21 cellular contexts compared by ENCODE assay signal in the genomic region with DNA sequence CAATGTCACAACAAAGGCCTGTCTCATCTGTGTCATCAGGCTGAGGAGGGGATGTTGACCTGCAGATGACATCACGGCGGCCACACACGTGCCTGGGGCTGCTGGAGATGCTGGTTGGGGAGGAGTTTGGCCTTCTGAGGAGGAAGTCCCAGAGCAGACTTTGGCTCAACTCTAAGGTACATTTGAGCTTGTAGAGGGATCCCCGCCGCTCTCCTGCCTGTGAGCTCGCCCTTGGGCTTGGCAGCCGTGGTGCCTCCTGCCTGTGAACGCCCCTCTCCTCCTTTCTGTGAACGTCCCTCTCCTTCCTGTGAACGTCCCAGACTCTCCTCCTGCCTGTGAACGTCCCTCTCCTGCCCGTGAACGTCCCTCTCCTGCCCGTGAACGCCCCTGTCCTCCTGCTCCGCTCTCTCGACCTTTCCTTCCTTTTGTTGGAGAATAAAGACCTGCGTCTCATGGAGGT.
DNase-seq lines count a peak whose midpoint lies in the region; ATAC-seq and TF ChIP-seq lines count a peak whose summit lies in the region.
"Had no signal": no experiment of that assay in that cellular context is flagged by ENCODE, and none has a peak within 500 bp of the region (broad histone marks: within the 10 kb centered on the region; RNA-seq: fewer than 3 reads in every experiment).

No MANE protein-coding gene starts in this region.

- no peak for TF ChIP-seq POLR2A in NB4 (IDR thresholded peaks at IDR 0.05; ENCODE audit: extremely low read depth, insufficient read length)

- H3K36me3 Mint-ChIP-seq in chondrocyte (ENCODE audit: low read depth): peaks cover 1% of the 10 kb centered on the region

- H3K4me1 Mint-ChIP-seq in chondrocyte (ENCODE audit: low read depth): no peaks in the 10 kb centered on the region
- H3K4me1 Mint-ChIP-seq: stimulated activated naive CD8-positive, alpha-beta T cell treated with anti-CD3 and anti-CD28 coated beads, Interleukin-15, amount 100 ng/mL, for 72 hours had no signal

- intact Hi-C loops in posterior vena cava (cut with DNase I): no loop called here

- no peak overlapping the region for H3K4me3 Mint-ChIP-seq in chondrocyte (ENCODE audit: unreplicated experiment)

- ATAC-seq in HG02885 (IDR thresholded peaks at IDR 0.05; ENCODE audit: poor library complexity, unreplicated experiment): no peak
- ATAC-seq in HG02840 (IDR thresholded peaks at IDR 0.05; ENCODE audit: low FRiP score, unreplicated experiment): no peak
- ATAC-seq: stimulated activated naive CD8-positive, alpha-beta T cell treated with anti-CD3 and anti-CD28 coated beads, Interleukin-15, amount 100 ng/mL, for 72 hours had no signal

- peaks cover 21% of the 10 kb centered on the region for H3K27me3 Mint-ChIP-seq in chondrocyte (ENCODE audit: low read depth)

- no peak for TF ChIP-seq CTCF in NB4 (IDR thresholded peaks at IDR 0.05; ENCODE audit: low read depth, low read length)
- TF ChIP-seq CTCF in chondrocyte (IDR thresholded peaks at IDR 0.05): no peak

- no peak overlapping the region for H3K27ac Mint-ChIP-seq in chondrocyte (ENCODE audit: unreplicated experiment)
- H3K27ac Mint-ChIP-seq: activated T-helper 2 cell treated with anti-CD3 and anti-CD28 coated beads, Interferon-gamma antibody, Interleukin-2, Interleukin-4, amounts not matched to agents 10 μg/mL and 5 μg/mL and 100 μg/mL, durations not matched to agents 14 hours and 24 hours and 36 hours; stimulated activated naive CD8-positive, alpha-beta T cell treated with anti-CD3 and anti-CD28 coated beads, Interleukin-15, amount 100 ng/mL, for 72 hours had no signal

- H3K9me3 Mint-ChIP-seq in chondrocyte (ENCODE audit: low read depth): no peaks in the 10 kb centered on the region
- H3K9me3 Mint-ChIP-seq: activated T-helper 2 cell treated with anti-CD3 and anti-CD28 coated beads, Interferon-gamma antibody, Interleukin-2, Interleukin-4, amounts not matched to agents 10 μg/mL and 5 μg/mL and 100 μg/mL, durations not matched to agents 14 hours and 24 hours and 36 hours; stimulated activated naive CD8-positive, alpha-beta T cell treated with anti-CD3 and anti-CD28 coated beads, Interleukin-15, amount 100 ng/mL, for 72 hours had no signal

- H3K4me3 ChIP-seq in NB4 (ENCODE audit: low read depth, low read length): no peak overlapping the region
- H3K4me3 ChIP-seq: coronary artery, tibial nerve had no signal

- peak; percentile 61 for DNase-seq in activated effector memory CD4-positive, alpha-beta T cell treated with anti-CD3 and anti-CD28 coated beads, Interleukin-2, amount 50 U/mL, for 16 hours
- DNase-seq in activated effector memory CD4-positive, alpha-beta T cell treated with Interleukin-2 at 50 U/mL for 16 hours: no peak
- DNase-seq in NB4 (ENCODE audit: low read depth) (peak; percentile 51), chondrocyte (ENCODE audit: low spot score) (peak; percentile 54), posterior vena cava (ENCODE audit: low spot score) (peak; percentile 67), SHP77 (lab: John Stamatoyannopoulos, UW) (no peak)
- DNase-seq: brain microvascular endothelial cell; DMS79; GOT3; NCI-H1436 treated with DMSO at 0.1 percent for 48 hours; NCI-H2171 treated with DMSO at 0.1 percent for 48 hours; NCI-H69; SHP77 treated with DMSO at 0.1 percent for 48 hours; stimulated activated CD4-positive, alpha-beta T cell treated with anti-CD3 and anti-CD28 coated beads, Interleukin-4, amount 100 ng/mL, for 24 hours; stimulated activated naive CD8-positive, alpha-beta T cell treated with anti-CD3 and anti-CD28 coated beads, Interleukin-15, amount 100 ng/mL, for 72 hours; T-helper 1 cell had no signal

Comparison
In these comparisons a context has a peak if more than half of its experiments do, and no peak if none do; other contexts are left out.
1. DNase-seq: peak in activated effector memory CD4-positive, alpha-beta T cell treated with anti-CD3 and anti-CD28 coated beads, Interleukin-2, amount 50 U/mL, for 16 hours (single experiment), NB4 (single experiment), chondrocyte (single experiment) and posterior vena cava (single experiment); none in activated effector memory CD4-positive, alpha-beta T cell treated with Interleukin-2 at 50 U/mL for 16 hours (single experiment) and SHP77 (0 of 2).